18 cellular contexts compared by ENCODE assay signal in genomic region chr2:239955989-239956817, GRCh38.
DNase-seq lines count a peak whose midpoint lies in the region; ATAC-seq and TF ChIP-seq lines count a peak whose summit lies in the region.
"Had no signal": no experiment of that assay in that cellular context is flagged by ENCODE, and none has a peak within 500 bp of the region (broad histone marks: within the 10 kb centered on the region; RNA-seq: fewer than 3 reads in every experiment).

No MANE protein-coding gene starts in this region.

- DNase-seq in chondrocyte (ENCODE audit: low spot score) (peak; percentile 73), left ventricle myocardium inferior (peak; percentile 10), neuronal stem cell (ENCODE audit: low spot score) (no peak), aorta (peak; percentile 43 to 66), superior temporal gyrus (ENCODE audit: extremely low spot score) (no peak), mesendoderm (no peak)
- DNase-seq: DMS53, NCI-H1048, NCI-H1436, NCI-H2029, NCI-H345, NCI-H524 treated with DMSO at 0.1 percent for 48 hours, PC-9 had no signal

- H2AK5ac ChIP-seq in neuronal stem cell (ENCODE audit: low read depth, low read length) (no peak overlapping the region), mesendoderm (ENCODE audit: low read length) (no peak overlapping the region)

- no peak overlapping the region for H4K91ac ChIP-seq in neuronal stem cell (ENCODE audit: low read depth, low read length, poor library complexity)

- H3K4me2 ChIP-seq in neuronal stem cell (ENCODE audit: insufficient read depth, low read length, poor library complexity, severe bottlenecking) (no peak overlapping the region), mesendoderm (ENCODE audit: low read length) (no peak overlapping the region)
- H3K4me2 ChIP-seq: KMS-11, PC-9 had no signal

- H2AFZ ChIP-seq in neuronal stem cell (ENCODE audit: low read length) = no peak overlapping the region
- H2AFZ ChIP-seq: PC-9 had no signal

- no peak overlapping the region for H2BK15ac ChIP-seq in neuronal stem cell (ENCODE audit: low read length)
- H2BK15ac ChIP-seq in mesendoderm (replicated peaks; ENCODE audit: low read depth) = no peak overlapping the region

- H3K36me3 Mint-ChIP-seq in chondrocyte (ENCODE audit: low read depth) = peaks cover 10% of the 10 kb centered on the region

- no peak overlapping the region for H3K56ac ChIP-seq in mesendoderm (ENCODE audit: low read length)

- peak overlapping the region; percentile 61 for H3K23ac ChIP-seq in neuronal stem cell (ENCODE audit: low read depth, low read length, poor library complexity)
- no peak overlapping the region for H3K23ac ChIP-seq in mesendoderm (ENCODE audit: low read length)

- H3K27ac Mint-ChIP-seq in chondrocyte (ENCODE audit: unreplicated experiment) = no peak overlapping the region

- H3K9ac ChIP-seq in neuronal stem cell (ENCODE audit: low read depth, low read length, poor library complexity) (no peak overlapping the region), mesendoderm (ENCODE audit: low read length) (no peak overlapping the region)
- H3K9ac ChIP-seq: KMS-11 had no signal

- no peaks in the 10 kb centered on the region for H3K79me2 ChIP-seq in mesendoderm (ENCODE audit: control insufficient read depth, insufficient read depth, low read length)

- no peaks in the 10 kb centered on the region for H3K9me3 Mint-ChIP-seq in chondrocyte (ENCODE audit: low read depth)
- H3K9me3 Mint-ChIP-seq: CD8-positive, alpha-beta memory T cell had no signal

- H3K79me1 ChIP-seq in neuronal stem cell (ENCODE audit: low read depth, low read length) (no peaks in the 10 kb centered on the region), mesendoderm (ENCODE audit: low read length) (no peaks in the 10 kb centered on the region)

- H3K4me1 ChIP-seq in left ventricle myocardium inferior (peaks cover 81% of the 10 kb centered on the region), neuronal stem cell (ENCODE audit: control insufficient read depth in 2 of 2, insufficient read depth in 1 of 2, low read depth in 1 of 2, low read length in 2 of 2) (peaks cover 0 to 2% of the 10 kb centered on the region in 2 donors), aorta (ENCODE audit: control insufficient read depth in 1 of 2, insufficient read depth in 2 of 2, low read length in 2 of 2) (peaks cover 0 to 1% of the 10 kb centered on the region in 2 donors), mesendoderm (ENCODE audit: control insufficient read depth, low read depth, low read length) (no peaks in the 10 kb centered on the region)
- H3K4me1 ChIP-seq: SJSA1 had no signal

- WGBS in neuronal stem cell (ENCODE audit: extremely low coverage in 2 of 2, insufficient read length in 2 of 2, insufficient replicate concordance in 1 of 2), 2 donors = no CpG with 5 or more reads among the region's 33 CpGs
- 96 to 97% methylated on average over 33 of the region's 33 CpGs for WGBS in aorta, 2 donors
- WGBS in mesendoderm (ENCODE audit: extremely low coverage, insufficient coverage, low lambda C conversion rate) = no CpG with 5 or more reads among the region's 33 CpGs

- H3K27ac ChIP-seq in left ventricle myocardium inferior (replicated peaks) (peak overlapping the region; percentile 83), neuronal stem cell (replicated peaks; ENCODE audit: low read length) (no peak overlapping the region), aorta (ENCODE audit: low read depth in 1 of 2, low read length in 2 of 2) (no peak overlapping the region), mesendoderm (ENCODE audit: low read depth, low read length) (no peak overlapping the region)
- H3K27ac ChIP-seq: KMS-11, PC-9, RWPE1, SJSA1 had no signal

- no peak overlapping the region for H3K4me3 ChIP-seq in left ventricle myocardium inferior
- no peak overlapping the region for H3K4me3 ChIP-seq in neuronal stem cell (ENCODE audit: low read length in 2 of 2)
- no peak overlapping the region for H3K4me3 ChIP-seq in aorta (ENCODE audit: low read length in 2 of 2)
- no peak overlapping the region for H3K4me3 ChIP-seq in mesendoderm (ENCODE audit: low read length)
- H3K4me3 ChIP-seq: PC-9, SJSA1 had no signal

- TF ChIP-seq CTCF in chondrocyte (IDR thresholded peaks at IDR 0.05) (no peak), left ventricle myocardium inferior (IDR thresholded peaks at IDR 0.05; ENCODE audit: borderline replicate concordance) (no peak)

- H4K8ac ChIP-seq in neuronal stem cell (ENCODE audit: low read depth, low read length) (no peak overlapping the region), mesendoderm (ENCODE audit: low read depth, low read length) (no peak overlapping the region)

- H3K4ac ChIP-seq in neuronal stem cell (ENCODE audit: low read length) (no peak overlapping the region), mesendoderm (ENCODE audit: low read depth, low read length) (no peak overlapping the region)

- H2BK120ac ChIP-seq in neuronal stem cell (ENCODE audit: low read depth, low read length) (no peak overlapping the region), mesendoderm (ENCODE audit: low read depth, low read length) (no peak overlapping the region)

- H3K27me3 ChIP-seq in left ventricle myocardium inferior (ENCODE audit: low read depth) (no peaks in the 10 kb centered on the region), neuronal stem cell (ENCODE audit: control insufficient read depth in 3 of 3, insufficient read depth in 3 of 3, low read depth in 1 of 3, low read length in 3 of 3) (no peaks in the 10 kb centered on the region), aorta (ENCODE audit: control insufficient read depth in 1 of 2, insufficient read depth in 2 of 2, low read length in 1 of 2) (no peaks in the 10 kb centered on the region), mesendoderm (ENCODE audit: insufficient read depth, low read length, poor library complexity) (no peaks in the 10 kb centered on the region)
- H3K27me3 ChIP-seq: SJSA1 had no signal

- H3K18ac ChIP-seq in neuronal stem cell (ENCODE audit: low read length) = no peak overlapping the region
- no peak overlapping the region for H3K18ac ChIP-seq in mesendoderm (ENCODE audit: low read length)

- peaks cover 27% of the 10 kb centered on the region for H3K4me1 Mint-ChIP-seq in chondrocyte (ENCODE audit: low read depth)
- H3K4me1 Mint-ChIP-seq: CD8-positive, alpha-beta memory T cell had no signal

- intact Hi-C loops in left ventricle myocardium inferior (cut with micrococcal nuclease) (no loop called here), aorta (cut with DNase I) (loop anchor here in 1 of 2 donors (2.0 to 10.0 kb wide), 2 partner anchors 17 to 141 kb away; no protein-coding TSS in a partner anchor)

- no peak overlapping the region for H2BK12ac ChIP-seq in neuronal stem cell (ENCODE audit: low read length)

- H3K14ac ChIP-seq in neuronal stem cell (ENCODE audit: low read length) = peak overlapping the region; percentile 32

- no peak overlapping the region for H4K5ac ChIP-seq in mesendoderm (ENCODE audit: low read length)

- H2BK5ac ChIP-seq in neuronal stem cell (ENCODE audit: low read length) = peak overlapping the region; percentile 59
- H2BK5ac ChIP-seq in mesendoderm (ENCODE audit: low read length) = no peak overlapping the region

- H3K4me3 Mint-ChIP-seq in chondrocyte (ENCODE audit: unreplicated experiment) = no peak overlapping the region
- H3K4me3 Mint-ChIP-seq: CD8-positive, alpha-beta memory T cell had no signal

- H3K9me3 ChIP-seq in left ventricle myocardium inferior (replicated peaks) = no peaks in the 10 kb centered on the region
- H3K9me3 ChIP-seq in neuronal stem cell (replicated peaks in 1 of 2; ENCODE audit: control insufficient read depth in 2 of 2, insufficient read depth in 1 of 2, low read depth in 1 of 2, low read length in 2 of 2) = no peaks in the 10 kb centered on the region
- H3K9me3 ChIP-seq in aorta (ENCODE audit: control insufficient read depth, low read length) = no peaks in the 10 kb centered on the region
- H3K9me3 ChIP-seq: SJSA1 had no signal

- no peak for ATAC-seq in aorta (ENCODE audit: low FRiP score)
- ATAC-seq in HG02588 (IDR thresholded peaks at IDR 0.05; ENCODE audit: unreplicated experiment) = no peak

- H3K27me3 Mint-ChIP-seq in chondrocyte (ENCODE audit: low read depth) = no peaks in the 10 kb centered on the region
- H3K27me3 Mint-ChIP-seq: CD8-positive, alpha-beta memory T cell had no signal

- peaks cover 18% of the 10 kb centered on the region for H3K36me3 ChIP-seq in left ventricle myocardium inferior
- H3K36me3 ChIP-seq in neuronal stem cell (replicated peaks in 1 of 2; ENCODE audit: control insufficient read depth in 2 of 2, insufficient read depth in 2 of 2, low read length in 2 of 2) = peaks cover 4 to 25% of the 10 kb centered on the region in 2 donors
- H3K36me3 ChIP-seq in aorta (ENCODE audit: control insufficient read depth in 1 of 2, insufficient read depth in 2 of 2, low read length in 1 of 2) = no peaks in the 10 kb centered on the region
- peaks cover 1% of the 10 kb centered on the region for H3K36me3 ChIP-seq in mesendoderm (ENCODE audit: control insufficient read depth, insufficient read depth, low read length)

Comparison
In these comparisons a context has a peak if more than half of its experiments do, and no peak if none do; other contexts are left out.
1. DNase-seq: peak in chondrocyte (single experiment), left ventricle myocardium inferior (single experiment) and aorta (2 of 2); none in neuronal stem cell (single experiment), superior temporal gyrus (single experiment) and mesendoderm (single experiment).